9 cellular contexts compared by ENCODE assay signal in the genomic region with DNA sequence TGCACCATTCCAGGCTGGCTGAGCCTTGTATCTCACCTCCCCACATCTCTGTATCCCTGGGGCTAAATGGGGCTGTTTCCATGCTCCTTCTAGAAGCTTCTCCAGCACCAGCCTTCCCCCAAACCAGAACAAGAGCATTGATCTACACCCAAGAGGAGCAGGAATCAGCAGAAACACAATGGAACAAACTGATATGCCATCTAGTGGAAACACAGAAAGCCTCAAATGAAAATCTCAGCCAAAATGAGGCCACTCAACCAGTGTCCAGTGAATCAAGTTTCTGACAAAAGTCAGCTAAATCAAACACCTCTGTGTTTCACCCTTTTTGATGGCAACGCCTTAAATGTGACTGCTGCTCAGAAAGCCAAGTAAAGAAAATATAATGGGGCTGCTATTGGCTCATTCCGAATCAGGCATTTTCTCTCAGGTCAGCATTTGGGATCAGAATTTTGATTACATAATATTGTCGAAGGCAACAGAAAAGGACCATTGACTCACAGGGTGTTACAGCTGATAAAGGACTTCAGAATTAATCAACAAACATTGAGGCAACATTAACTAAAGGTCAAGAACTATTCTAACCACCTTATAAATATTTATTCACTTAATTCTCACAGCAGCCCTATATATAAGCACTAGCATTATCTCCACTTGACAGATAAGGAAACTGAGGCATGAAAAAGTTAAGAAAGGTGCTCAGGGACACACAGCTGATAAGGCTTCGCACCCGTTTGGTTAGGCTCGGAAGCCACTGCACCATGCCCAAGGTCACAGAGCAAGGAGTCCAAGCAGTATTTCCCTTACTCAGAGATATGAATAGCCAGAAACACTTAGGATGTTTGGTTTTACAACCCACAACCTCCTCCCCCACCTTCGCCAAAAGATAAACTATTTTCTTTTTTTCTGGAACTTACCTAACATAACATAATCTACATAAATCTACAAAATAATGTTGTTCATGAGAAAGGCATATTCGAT.
DNase-seq lines count a peak whose midpoint lies in the region; ATAC-seq and TF ChIP-seq lines count a peak whose summit lies in the region.
"Had no signal": no experiment of that assay in that cellular context is flagged by ENCODE, and none has a peak within 500 bp of the region (broad histone marks: within the 10 kb centered on the region; RNA-seq: fewer than 3 reads in every experiment).

No MANE protein-coding gene starts in this region.

- peaks cover 5% of the 10 kb centered on the region for H3K9me3 Mint-ChIP-seq in progenitor cell of endocrine pancreas (ENCODE audit: low read depth)
- no peaks in the 10 kb centered on the region for H3K9me3 Mint-ChIP-seq in activated CD4-positive, alpha-beta T cell treated with anti-CD3 and anti-CD28 coated beads, Interleukin-2, amount 10 ng/mL, durations not matched to agents 24 days and 14 days
- H3K9me3 Mint-ChIP-seq: IgD-negative memory B cell had no signal

- H3K36me3 Mint-ChIP-seq in progenitor cell of endocrine pancreas (ENCODE audit: insufficient read depth), result peaks cover 3% of the 10 kb centered on the region
- no peaks in the 10 kb centered on the region for H3K36me3 Mint-ChIP-seq in activated CD4-positive, alpha-beta T cell treated with anti-CD3 and anti-CD28 coated beads, Interleukin-2, amount 10 ng/mL, durations not matched to agents 24 days and 14 days (ENCODE audit: low read depth)
- H3K36me3 Mint-ChIP-seq: IgD-negative memory B cell had no signal

- peaks cover 28% of the 10 kb centered on the region for H3K4me1 Mint-ChIP-seq in progenitor cell of endocrine pancreas (ENCODE audit: low read depth)
- no peaks in the 10 kb centered on the region for H3K4me1 Mint-ChIP-seq in activated CD4-positive, alpha-beta T cell treated with anti-CD3 and anti-CD28 coated beads, Interleukin-2, amount 10 ng/mL, durations not matched to agents 24 days and 14 days
- H3K4me1 Mint-ChIP-seq: IgD-negative memory B cell had no signal

- intact Hi-C loops in activated CD4-positive, alpha-beta T cell treated with anti-CD3 and anti-CD28 coated beads, Interleukin-2, amount 10 ng/mL, durations not matched to agents 24 days and 14 days (cut with micrococcal nuclease), result loop anchor here (1.0 kb wide), 1 partner anchor 185 kb away; no protein-coding TSS in a partner anchor

- ATAC-seq in GM21619 (IDR thresholded peaks at IDR 0.05; ENCODE audit: unreplicated experiment), result no peak

- H3K4me3 ChIP-seq in HFF-Myc (replicated peaks; ENCODE audit: low read depth, low read length) (no peak overlapping the region), fibroblast of villous mesenchyme (ENCODE audit: low read depth, low read length) (no peak overlapping the region)

- TF ChIP-seq CTCF in HFF-Myc (IDR thresholded peaks at IDR 0.05; ENCODE audit: low read depth, low read length, missing control alignments), result peak; percentile 10
- peak; percentile 23 for TF ChIP-seq CTCF in fibroblast of villous mesenchyme (IDR thresholded peaks at IDR 0.05; ENCODE audit: insufficient read depth, low read depth, low read length)
- no peak for TF ChIP-seq CTCF in progenitor cell of endocrine pancreas (IDR thresholded peaks at IDR 0.05; ENCODE audit: unreplicated experiment)

- H3K27me3 Mint-ChIP-seq in progenitor cell of endocrine pancreas, result peaks cover 3% of the 10 kb centered on the region
- H3K27me3 Mint-ChIP-seq in activated CD4-positive, alpha-beta T cell treated with anti-CD3 and anti-CD28 coated beads, Interleukin-2, amount 10 ng/mL, durations not matched to agents 24 days and 14 days, result peaks cover 4% of the 10 kb centered on the region
- H3K27me3 Mint-ChIP-seq: IgD-negative memory B cell had no signal

- peak overlapping the region; percentile 95 for H3K27ac Mint-ChIP-seq in progenitor cell of endocrine pancreas
- H3K27ac Mint-ChIP-seq in activated CD4-positive, alpha-beta T cell treated with anti-CD3 and anti-CD28 coated beads, Interleukin-2, amount 10 ng/mL, durations not matched to agents 24 days and 14 days, result no peak overlapping the region
- H3K27ac Mint-ChIP-seq: IgD-negative memory B cell had no signal

- DNase-seq in HFF-Myc (ENCODE audit: extremely low read depth, low read depth) (no peak), SW480 (ENCODE audit: low spot score) (peak; percentile 6), fibroblast of villous mesenchyme (ENCODE audit: low read depth) (peak; percentile 59), progenitor cell of endocrine pancreas (ENCODE audit: low spot score, unreplicated experiment) (no peak), cortex of kidney (lab: John Stamatoyannopoulos, UW) (no peak)
- DNase-seq in activated CD4-positive, alpha-beta T cell treated with anti-CD3 and anti-CD28 coated beads, Interleukin-2, amount 10 ng/mL, durations not matched to agents 24 days and 14 days, result no peak
- DNase-seq: NCI-H2227 treated with DMSO at 0.1 percent for 48 hours had no signal

- no peak overlapping the region for H3K4me3 Mint-ChIP-seq in progenitor cell of endocrine pancreas (ENCODE audit: low read depth)
- H3K4me3 Mint-ChIP-seq in activated CD4-positive, alpha-beta T cell treated with anti-CD3 and anti-CD28 coated beads, Interleukin-2, amount 10 ng/mL, durations not matched to agents 24 days and 14 days, result no peak overlapping the region
- H3K4me3 Mint-ChIP-seq: IgD-negative memory B cell had no signal

Comparison
In these comparisons a context has a peak if more than half of its experiments do, and no peak if none do; other contexts are left out.
1. DNase-seq: peak in SW480 (single experiment) and fibroblast of villous mesenchyme (single experiment); none in HFF-Myc (single experiment), progenitor cell of endocrine pancreas (single experiment), cortex of kidney (single experiment) and activated CD4-positive, alpha-beta T cell treated with anti-CD3 and anti-CD28 coated beads, Interleukin-2, amount 10 ng/mL, durations not matched to agents 24 days and 14 days (single experiment).